1 cellular context compared by ENCODE assay signal in genomic region chr1:151539321-151540020, GRCh38.
TF ChIP-seq lines count a peak whose summit lies in the region.

No MANE protein-coding gene starts in this region.

TF ChIP-seq in HepG2, 621 proteins besides CTCF, POLR2A, EP300 and RAD21 (continued from another document and continues in another):
- TF ChIP-seq PREB (CRISPR knock-in tag; IDR thresholded peaks at IDR 0.05) = no peak
- TF ChIP-seq, protein P1, sequence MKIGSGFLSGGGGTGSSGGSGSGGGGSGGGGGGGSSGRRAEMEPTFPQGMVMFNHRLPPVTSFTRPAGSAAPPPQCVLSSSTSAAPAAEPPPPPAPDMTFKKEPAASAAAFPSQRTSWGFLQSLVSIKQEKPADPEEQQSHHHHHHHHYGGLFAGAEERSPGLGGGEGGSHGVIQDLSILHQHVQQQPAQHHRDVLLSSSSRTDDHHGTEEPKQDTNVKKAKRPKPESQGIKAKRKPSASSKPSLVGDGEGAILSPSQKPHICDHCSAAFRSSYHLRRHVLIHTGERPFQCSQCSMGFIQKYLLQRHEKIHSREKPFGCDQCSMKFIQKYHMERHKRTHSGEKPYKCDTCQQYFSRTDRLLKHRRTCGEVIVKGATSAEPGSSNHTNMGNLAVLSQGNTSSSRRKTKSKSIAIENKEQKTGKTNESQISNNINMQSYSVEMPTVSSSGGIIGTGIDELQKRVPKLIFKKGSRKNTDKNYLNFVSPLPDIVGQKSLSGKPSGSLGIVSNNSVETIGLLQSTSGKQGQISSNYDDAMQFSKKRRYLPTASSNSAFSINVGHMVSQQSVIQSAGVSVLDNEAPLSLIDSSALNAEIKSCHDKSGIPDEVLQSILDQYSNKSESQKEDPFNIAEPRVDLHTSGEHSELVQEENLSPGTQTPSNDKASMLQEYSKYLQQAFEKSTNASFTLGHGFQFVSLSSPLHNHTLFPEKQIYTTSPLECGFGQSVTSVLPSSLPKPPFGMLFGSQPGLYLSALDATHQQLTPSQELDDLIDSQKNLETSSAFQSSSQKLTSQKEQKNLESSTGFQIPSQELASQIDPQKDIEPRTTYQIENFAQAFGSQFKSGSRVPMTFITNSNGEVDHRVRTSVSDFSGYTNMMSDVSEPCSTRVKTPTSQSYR (CRISPR knock-in tag; IDR thresholded peaks at IDR 0.05; ENCODE audit: borderline replicate concordance) = no peak
- TF ChIP-seq, protein P2, sequence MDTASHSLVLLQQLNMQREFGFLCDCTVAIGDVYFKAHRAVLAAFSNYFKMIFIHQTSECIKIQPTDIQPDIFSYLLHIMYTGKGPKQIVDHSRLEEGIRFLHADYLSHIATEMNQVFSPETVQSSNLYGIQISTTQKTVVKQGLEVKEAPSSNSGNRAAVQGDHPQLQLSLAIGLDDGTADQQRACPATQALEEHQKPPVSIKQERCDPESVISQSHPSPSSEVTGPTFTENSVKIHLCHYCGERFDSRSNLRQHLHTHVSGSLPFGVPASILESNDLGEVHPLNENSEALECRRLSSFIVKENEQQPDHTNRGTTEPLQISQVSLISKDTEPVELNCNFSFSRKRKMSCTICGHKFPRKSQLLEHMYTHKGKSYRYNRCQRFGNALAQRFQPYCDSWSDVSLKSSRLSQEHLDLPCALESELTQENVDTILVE (CRISPR knock-in tag; IDR thresholded peaks at IDR 0.05) = no peak
- no peak for TF ChIP-seq ZNF264 (CRISPR knock-in tag; IDR thresholded peaks at IDR 0.05)
- TF ChIP-seq SRF (IDR thresholded peaks at IDR 0.05; ENCODE audit: low read depth, low read length) = peak; percentile 99
- TF ChIP-seq, protein P3, sequence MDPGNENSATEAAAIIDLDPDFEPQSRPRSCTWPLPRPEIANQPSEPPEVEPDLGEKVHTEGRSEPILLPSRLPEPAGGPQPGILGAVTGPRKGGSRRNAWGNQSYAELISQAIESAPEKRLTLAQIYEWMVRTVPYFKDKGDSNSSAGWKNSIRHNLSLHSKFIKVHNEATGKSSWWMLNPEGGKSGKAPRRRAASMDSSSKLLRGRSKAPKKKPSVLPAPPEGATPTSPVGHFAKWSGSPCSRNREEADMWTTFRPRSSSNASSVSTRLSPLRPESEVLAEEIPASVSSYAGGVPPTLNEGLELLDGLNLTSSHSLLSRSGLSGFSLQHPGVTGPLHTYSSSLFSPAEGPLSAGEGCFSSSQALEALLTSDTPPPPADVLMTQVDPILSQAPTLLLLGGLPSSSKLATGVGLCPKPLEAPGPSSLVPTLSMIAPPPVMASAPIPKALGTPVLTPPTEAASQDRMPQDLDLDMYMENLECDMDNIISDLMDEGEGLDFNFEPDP (CRISPR knock-in tag; conservative IDR thresholded peaks at IDR 0.05) = no peak
- no peak for TF ChIP-seq ZNF207 (IDR thresholded peaks at IDR 0.05; ENCODE audit: borderline replicate concordance)
- no peak for TF ChIP-seq WIZ (CRISPR knock-in tag; IDR thresholded peaks at IDR 0.05)
- 0 out of 2 replicates have a peak, but pooled peaks have one; percentile 12 for TF ChIP-seq CBX5 (CRISPR knock-in tag; IDR thresholded peaks at IDR 0.05; ENCODE audit: borderline replicate concordance)
- TF ChIP-seq MAFK (conservative IDR thresholded peaks at IDR 0.05 in 1 of 2, IDR thresholded peaks at IDR 0.05 in 1 of 2; ENCODE audit: low read length in 2 of 2) = peak in 1 of 2 experiments; percentile 28; a peak in 1 of 4 replicates
- TF ChIP-seq ZNF550 (CRISPR knock-in tag; IDR thresholded peaks at IDR 0.05; ENCODE audit: borderline replicate concordance) = no peak
- TF ChIP-seq ZNF83 (CRISPR knock-in tag; IDR thresholded peaks at IDR 0.05; ENCODE audit: borderline replicate concordance) = no peak
- no peak for TF ChIP-seq ZNF672 (CRISPR knock-in tag; IDR thresholded peaks at IDR 0.05)
- no peak for TF ChIP-seq GPBP1L1 (CRISPR knock-in tag; IDR thresholded peaks at IDR 0.05)
- TF ChIP-seq, protein P4, sequence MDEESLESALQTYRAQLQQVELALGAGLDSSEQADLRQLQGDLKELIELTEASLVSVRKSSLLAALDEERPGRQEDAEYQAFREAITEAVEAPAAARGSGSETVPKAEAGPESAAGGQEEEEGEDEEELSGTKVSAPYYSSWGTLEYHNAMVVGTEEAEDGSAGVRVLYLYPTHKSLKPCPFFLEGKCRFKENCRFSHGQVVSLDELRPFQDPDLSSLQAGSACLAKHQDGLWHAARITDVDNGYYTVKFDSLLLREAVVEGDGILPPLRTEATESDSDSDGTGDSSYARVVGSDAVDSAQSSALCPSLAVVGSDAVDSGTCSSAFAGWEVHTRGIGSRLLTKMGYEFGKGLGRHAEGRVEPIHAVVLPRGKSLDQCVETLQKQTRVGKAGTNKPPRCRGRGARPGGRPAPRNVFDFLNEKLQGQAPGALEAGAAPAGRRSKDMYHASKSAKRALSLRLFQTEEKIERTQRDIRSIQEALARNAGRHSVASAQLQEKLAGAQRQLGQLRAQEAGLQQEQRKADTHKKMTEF (CRISPR knock-in tag; IDR thresholded peaks at IDR 0.05) = no peak
- no peak for TF ChIP-seq POLR2AphosphoS2 (IDR thresholded peaks at IDR 0.05; ENCODE audit: low read depth, low read length)
- TF ChIP-seq ZBTB14 (CRISPR knock-in tag; IDR thresholded peaks at IDR 0.05) = no peak
- peak; percentile 51 for TF ChIP-seq ZNF350 (CRISPR knock-in tag; IDR thresholded peaks at IDR 0.05; ENCODE audit: borderline replicate concordance, low read depth)
- no peak for TF ChIP-seq POLR2AphosphoS5 (IDR thresholded peaks at IDR 0.05; ENCODE audit: low read depth, low read length)
- no peak for TF ChIP-seq NCOA5 (CRISPR knock-in tag; IDR thresholded peaks at IDR 0.05)
- no peak; the same call in 1 of the 2 replicates for TF ChIP-seq MEF2D (CRISPR knock-in tag; IDR thresholded peaks at IDR 0.05)
- no peak for TF ChIP-seq SAP130 (CRISPR knock-in tag; IDR thresholded peaks at IDR 0.05; ENCODE audit: low read depth)
- TF ChIP-seq ZNF142 (CRISPR knock-in tag; IDR thresholded peaks at IDR 0.05) = no peak
- TF ChIP-seq ARNT2 (CRISPR knock-in tag; IDR thresholded peaks at IDR 0.05; ENCODE audit: low read depth) = no peak
- TF ChIP-seq MAZ (IDR thresholded peaks at IDR 0.05; ENCODE audit: borderline replicate concordance, low read depth, low read length) = no peak
- TF ChIP-seq MAZ (CRISPR knock-in tag; IDR thresholded peaks at IDR 0.05; ENCODE audit: low read depth) = no peak
- TF ChIP-seq PTBP1 (IDR thresholded peaks at IDR 0.05; ENCODE audit: low read depth, low read length, poor library complexity, severe bottlenecking) = no peak
- no peak for TF ChIP-seq ZNF572 (CRISPR knock-in tag; IDR thresholded peaks at IDR 0.05)
- no peak for TF ChIP-seq ZNF235 (CRISPR knock-in tag; IDR thresholded peaks at IDR 0.05; ENCODE audit: borderline replicate concordance)
- no peak for TF ChIP-seq ZNF713 (CRISPR knock-in tag; IDR thresholded peaks at IDR 0.05)
- TF ChIP-seq KAT2B (IDR thresholded peaks at IDR 0.05; ENCODE audit: borderline replicate concordance, low read depth, low read length) = no peak
- TF ChIP-seq, protein P5, sequence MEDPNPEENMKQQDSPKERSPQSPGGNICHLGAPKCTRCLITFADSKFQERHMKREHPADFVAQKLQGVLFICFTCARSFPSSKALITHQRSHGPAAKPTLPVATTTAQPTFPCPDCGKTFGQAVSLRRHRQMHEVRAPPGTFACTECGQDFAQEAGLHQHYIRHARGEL (CRISPR knock-in tag; IDR thresholded peaks at IDR 0.05) = no peak
- TF ChIP-seq EHMT2 (IDR thresholded peaks at IDR 0.05; ENCODE audit: borderline replicate concordance, low read depth, low read length) = no peak
- TF ChIP-seq ZNF180 (CRISPR knock-in tag; IDR thresholded peaks at IDR 0.05; ENCODE audit: borderline replicate concordance, low read depth) = no peak
- TF ChIP-seq, protein P6, sequence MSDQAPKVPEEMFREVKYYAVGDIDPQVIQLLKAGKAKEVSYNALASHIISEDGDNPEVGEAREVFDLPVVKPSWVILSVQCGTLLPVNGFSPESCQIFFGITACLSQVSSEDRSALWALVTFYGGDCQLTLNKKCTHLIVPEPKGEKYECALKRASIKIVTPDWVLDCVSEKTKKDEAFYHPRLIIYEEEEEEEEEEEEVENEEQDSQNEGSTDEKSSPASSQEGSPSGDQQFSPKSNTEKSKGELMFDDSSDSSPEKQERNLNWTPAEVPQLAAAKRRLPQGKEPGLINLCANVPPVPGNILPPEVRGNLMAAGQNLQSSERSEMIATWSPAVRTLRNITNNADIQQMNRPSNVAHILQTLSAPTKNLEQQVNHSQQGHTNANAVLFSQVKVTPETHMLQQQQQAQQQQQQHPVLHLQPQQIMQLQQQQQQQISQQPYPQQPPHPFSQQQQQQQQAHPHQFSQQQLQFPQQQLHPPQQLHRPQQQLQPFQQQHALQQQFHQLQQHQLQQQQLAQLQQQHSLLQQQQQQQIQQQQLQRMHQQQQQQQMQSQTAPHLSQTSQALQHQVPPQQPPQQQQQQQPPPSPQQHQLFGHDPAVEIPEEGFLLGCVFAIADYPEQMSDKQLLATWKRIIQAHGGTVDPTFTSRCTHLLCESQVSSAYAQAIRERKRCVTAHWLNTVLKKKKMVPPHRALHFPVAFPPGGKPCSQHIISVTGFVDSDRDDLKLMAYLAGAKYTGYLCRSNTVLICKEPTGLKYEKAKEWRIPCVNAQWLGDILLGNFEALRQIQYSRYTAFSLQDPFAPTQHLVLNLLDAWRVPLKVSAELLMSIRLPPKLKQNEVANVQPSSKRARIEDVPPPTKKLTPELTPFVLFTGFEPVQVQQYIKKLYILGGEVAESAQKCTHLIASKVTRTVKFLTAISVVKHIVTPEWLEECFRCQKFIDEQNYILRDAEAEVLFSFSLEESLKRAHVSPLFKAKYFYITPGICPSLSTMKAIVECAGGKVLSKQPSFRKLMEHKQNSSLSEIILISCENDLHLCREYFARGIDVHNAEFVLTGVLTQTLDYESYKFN (CRISPR knock-in tag; conservative IDR thresholded peaks at IDR 0.05) = peak; percentile 56
- no peak for TF ChIP-seq SCMH1 (CRISPR knock-in tag; IDR thresholded peaks at IDR 0.05; ENCODE audit: borderline replicate concordance)
- TF ChIP-seq ZNF737 (CRISPR knock-in tag; IDR thresholded peaks at IDR 0.05; ENCODE audit: borderline replicate concordance) = no peak
